In the genomic region with DNA sequence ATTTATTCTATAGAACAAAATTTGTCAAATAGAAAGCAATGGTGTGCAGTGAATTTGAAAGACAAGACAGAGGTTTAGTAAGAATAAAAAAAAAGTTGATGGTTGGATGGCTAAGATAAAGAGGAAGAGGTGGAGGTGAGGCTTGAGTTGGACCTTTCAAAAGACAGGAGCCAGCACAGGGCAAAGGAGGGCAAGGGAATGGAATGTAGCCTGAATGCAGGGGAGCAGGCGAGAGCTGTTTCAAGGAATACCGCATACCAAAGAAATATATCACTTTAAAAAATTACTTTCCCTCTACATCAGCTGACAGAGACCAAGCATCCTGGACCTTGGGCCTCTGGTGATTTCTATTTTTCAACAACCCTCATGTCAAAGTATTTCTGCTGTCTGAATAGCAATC, we compare ENCODE assay signal across 16 cellular contexts. TPM values are rescaled to one million over a fixed set of nuclear protein-coding genes. Genes with fewer than 3 reads are reported as not detected.
DNase-seq lines count a peak whose midpoint lies in the region; ATAC-seq and TF ChIP-seq lines count a peak whose summit lies in the region.
"Had no signal": no experiment of that assay in that cellular context is flagged by ENCODE, and none has a peak within 500 bp of the region (broad histone marks: within the 10 kb centered on the region; RNA-seq: fewer than 3 reads in every experiment).

No MANE protein-coding gene starts in this region.

- POLR2A ChIA-PET in WTC11 (lab: Charles Lee) = no interaction called here

- H3K27me3 Mint-ChIP-seq in WTC11 (ENCODE audit: low read depth) = no peaks in the 10 kb centered on the region
- H3K27me3 Mint-ChIP-seq: CD4-positive, alpha-beta T cell had no signal

- no peak for TF ChIP-seq POLR2A in vagina (IDR thresholded peaks at IDR 0.05)

- H3K4me1 ChIP-seq in vagina = no peaks in the 10 kb centered on the region
- H3K4me1 ChIP-seq: Caco-2 had no signal

- ATAC-seq in WTC11 = peak; percentile 78
- ATAC-seq in activated naive CD4-positive, alpha-beta T cell treated with anti-CD3 and anti-CD28 coated beads, Interleukin-2, amount 50 U/mL, for 72 hours = no peak
- ATAC-seq: HCT116 had no signal

- H3K4me3 ChIP-seq in vagina = no peak overlapping the region
- H3K4me3 ChIP-seq: GM23248 had no signal

- peaks cover 3% of the 10 kb centered on the region; the same call in 1 of the 2 replicates for H3K9me3 Mint-ChIP-seq in WTC11
- peaks cover 5 to 8% of the 10 kb centered on the region in 2 donors for H3K9me3 Mint-ChIP-seq in activated naive CD4-positive, alpha-beta T cell treated with anti-CD3 and anti-CD28 coated beads, Interleukin-2, amount 50 U/mL, for 72 hours

- no peak for TF ChIP-seq CTCF in WTC11 (IDR thresholded peaks at IDR 0.05)
- no peak for TF ChIP-seq CTCF in vagina (IDR thresholded peaks at IDR 0.05)

- no peaks in the 10 kb centered on the region for H3K9me3 ChIP-seq in vagina
- H3K9me3 ChIP-seq: Caco-2 had no signal

- peaks cover 16% of the 10 kb centered on the region for H3K4me1 Mint-ChIP-seq in WTC11

- intact Hi-C loops in vagina (cut with DNase I) = no loop called here

- H3K36me3 Mint-ChIP-seq in WTC11 = no peaks in the 10 kb centered on the region
- H3K36me3 Mint-ChIP-seq in activated naive CD4-positive, alpha-beta T cell treated with anti-CD3 and anti-CD28 coated beads, Interleukin-2, amount 50 U/mL, for 72 hours = no peaks in the 10 kb centered on the region

- no peaks in the 10 kb centered on the region for H3K36me3 ChIP-seq in vagina

- no peak overlapping the region for H3K27ac Mint-ChIP-seq in WTC11
- no peak overlapping the region for H3K27ac Mint-ChIP-seq in activated naive CD4-positive, alpha-beta T cell treated with anti-CD3 and anti-CD28 coated beads, Interleukin-2, amount 50 U/mL, for 72 hours
- H3K27ac Mint-ChIP-seq: CD4-positive, alpha-beta T cell; HFFc6 had no signal

- no peaks in the 10 kb centered on the region for H3K27me3 ChIP-seq in vagina

- CTCF ChIA-PET in WTC11 (lab: Charles Lee) = no interaction called here

- H3K27ac ChIP-seq in vagina = no peak overlapping the region
- H3K27ac ChIP-seq: C4-2B, GM23248 had no signal

- DNase-seq in WTC11 (ENCODE audit: low spot score) = peak; percentile 10
- DNase-seq in glomerular visceral epithelial cell (ENCODE audit: extremely low spot score) = peak; percentile 6
- DNase-seq in kidney tubule cell (ENCODE audit: low spot score) = peak; percentile 39
- DNase-seq in vagina (ENCODE audit: extremely low spot score in 2 of 2) = no peak
- DNase-seq in activated naive CD4-positive, alpha-beta T cell treated with anti-CD3 and anti-CD28 coated beads, Interleukin-2, amount 50 U/mL, for 72 hours (ENCODE audit: low spot score in 2 of 2) = no peak
- no peak for DNase-seq in HK-2 (ENCODE audit: unreplicated experiment)
- DNase-seq: ACHN; AML-193; Caco-2; CD4-positive, alpha-beta T cell; GDM1; GM23248; H7; HFFc6 had no signal

- no peak overlapping the region for H3K4me3 Mint-ChIP-seq in WTC11
- H3K4me3 Mint-ChIP-seq: CD4-positive, alpha-beta T cell; HFFc6 had no signal

TF ChIP-seq in WTC11, 78 proteins besides CTCF, POLR2A, EP300 and RAD21:
- TF ChIP-seq ZNF232 (CRISPR knock-in tag; IDR thresholded peaks at IDR 0.05) (no peak), ETV6 (CRISPR knock-in tag; IDR thresholded peaks at IDR 0.05) (no peak), OVOL2 (CRISPR knock-in tag; IDR thresholded peaks at IDR 0.05; ENCODE audit: borderline replicate concordance) (no peak), GRHL2 (CRISPR knock-in tag; IDR thresholded peaks at IDR 0.05; ENCODE audit: insufficient replicate concordance, severe bottlenecking) (no peak), CBFB (CRISPR knock-in tag; IDR thresholded peaks at IDR 0.05; ENCODE audit: low read depth) (no peak), NR2C2 (CRISPR knock-in tag; IDR thresholded peaks at IDR 0.05) (no peak), ZNF416 (CRISPR knock-in tag; IDR thresholded peaks at IDR 0.05) (no peak)
- TF ChIP-seq, protein P1, sequence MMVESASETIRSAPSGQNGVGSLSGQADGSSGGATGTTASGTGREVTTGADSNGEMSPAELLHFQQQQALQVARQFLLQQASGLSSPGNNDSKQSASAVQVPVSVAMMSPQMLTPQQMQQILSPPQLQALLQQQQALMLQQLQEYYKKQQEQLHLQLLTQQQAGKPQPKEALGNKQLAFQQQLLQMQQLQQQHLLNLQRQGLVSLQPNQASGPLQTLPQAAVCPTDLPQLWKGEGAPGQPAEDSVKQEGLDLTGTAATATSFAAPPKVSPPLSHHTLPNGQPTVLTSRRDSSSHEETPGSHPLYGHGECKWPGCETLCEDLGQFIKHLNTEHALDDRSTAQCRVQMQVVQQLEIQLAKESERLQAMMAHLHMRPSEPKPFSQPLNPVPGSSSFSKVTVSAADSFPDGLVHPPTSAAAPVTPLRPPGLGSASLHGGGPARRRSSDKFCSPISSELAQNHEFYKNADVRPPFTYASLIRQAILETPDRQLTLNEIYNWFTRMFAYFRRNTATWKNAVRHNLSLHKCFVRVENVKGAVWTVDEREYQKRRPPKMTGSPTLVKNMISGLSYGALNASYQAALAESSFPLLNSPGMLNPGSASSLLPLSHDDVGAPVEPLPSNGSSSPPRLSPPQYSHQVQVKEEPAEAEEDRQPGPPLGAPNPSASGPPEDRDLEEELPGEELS (CRISPR knock-in tag; IDR thresholded peaks at IDR 0.05) = no peak
- TF ChIP-seq, protein P2, sequence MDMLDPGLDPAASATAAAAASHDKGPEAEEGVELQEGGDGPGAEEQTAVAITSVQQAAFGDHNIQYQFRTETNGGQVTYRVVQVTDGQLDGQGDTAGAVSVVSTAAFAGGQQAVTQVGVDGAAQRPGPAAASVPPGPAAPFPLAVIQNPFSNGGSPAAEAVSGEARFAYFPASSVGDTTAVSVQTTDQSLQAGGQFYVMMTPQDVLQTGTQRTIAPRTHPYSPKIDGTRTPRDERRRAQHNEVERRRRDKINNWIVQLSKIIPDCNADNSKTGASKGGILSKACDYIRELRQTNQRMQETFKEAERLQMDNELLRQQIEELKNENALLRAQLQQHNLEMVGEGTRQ (CRISPR knock-in tag; IDR thresholded peaks at IDR 0.05) = no peak

RNA-seq across cellular contexts. Expression of a gene that starts 38.0 kb away (rescaled TPM):
- total RNA-seq in WTC11 (2021) (2.4 to 3.3 TPM (median 2.8 TPM) in 3 replicates), vagina (0.74 TPM)
- total RNA-seq in activated naive CD4-positive, alpha-beta T cell treated with anti-CD3 and anti-CD28 coated beads, Interleukin-2, amount 50 U/mL, for 72 hours = not detected
- total RNA-seq: CD4-positive, alpha-beta T cell; GM23248; HFFc6 had no signal

Comparison
In these comparisons a context has a peak if more than half of its experiments do, and no peak if none do; other contexts are left out.
1. DNase-seq: peak in WTC11 (single experiment), glomerular visceral epithelial cell (single experiment) and kidney tubule cell (single experiment); none in vagina (0 of 2), activated naive CD4-positive, alpha-beta T cell treated with anti-CD3 and anti-CD28 coated beads, Interleukin-2, amount 50 U/mL, for 72 hours (0 of 2) and HK-2 (single experiment).